ENCODE assay signal across 14 cellular contexts in genomic region chr12:15709524-15709923, GRCh38.
"Had no signal": no experiment of that assay in that cellular context is flagged by ENCODE, and none has a peak within 500 bp of the region (broad histone marks: within the 10 kb centered on the region; RNA-seq: fewer than 3 reads in every experiment).

No MANE protein-coding gene starts in this region.

- FAIRE-seq: pancreas had no signal

- H3K4me1 ChIP-seq: breast epithelium had no signal

- H3K27me3 ChIP-seq: breast epithelium, pancreas, upper lobe of right lung had no signal

- DNase-seq: activated naive CD4-positive, alpha-beta T cell; activated naive CD8-positive, alpha-beta T cell treated with anti-CD3 and anti-CD28 coated beads, Interleukin-2, amount 10 ng/mL, durations not matched to agents 7 days and 5 days; foreskin fibroblast; kidney glomerular epithelial cell; left ventricle myocardium superior; mesendoderm; pancreas; stimulated activated CD4-positive, alpha-beta T cell treated with anti-CD3 and anti-CD28 coated beads, Interleukin-12 subunit alpha, Interleukin-12 subunit beta, amount 100 ng/mL, for 4 hours; stimulated activated CD4-positive, alpha-beta T cell treated with anti-CD3 and anti-CD28 coated beads, Interleukin-2, amount 100 ng/mL, for 24 hours; SW 1271; upper lobe of right lung had no signal

- H3K36me3 ChIP-seq: breast epithelium, pancreas, thoracic aorta, upper lobe of right lung had no signal

- H3K9me3 ChIP-seq: breast epithelium, pancreas, thoracic aorta, upper lobe of right lung had no signal

- H3K9me3 Mint-ChIP-seq: activated naive CD8-positive, alpha-beta T cell treated with anti-CD3 and anti-CD28 coated beads, Interleukin-2, amount 10 ng/mL, durations not matched to agents 7 days and 5 days; natural killer cell treated with Interleukin-12 subunit alpha and Interleukin-12 subunit beta and Interleukin-15 and Interleukin-18, amount 100 ng/mL, for 72 hours had no signal

- H3K4me3 ChIP-seq: breast epithelium, pancreas, thoracic aorta, upper lobe of right lung had no signal

- H3K27ac Mint-ChIP-seq: activated naive CD8-positive, alpha-beta T cell treated with anti-CD3 and anti-CD28 coated beads, Interleukin-2, amount 10 ng/mL, durations not matched to agents 7 days and 5 days; natural killer cell treated with Interleukin-12 subunit alpha and Interleukin-12 subunit beta and Interleukin-15 and Interleukin-18, amount 100 ng/mL, for 72 hours had no signal

- H3K27ac ChIP-seq: breast epithelium, pancreas, thoracic aorta, upper lobe of right lung had no signal

- H3K36me3 Mint-ChIP-seq: activated naive CD8-positive, alpha-beta T cell treated with anti-CD3 and anti-CD28 coated beads, Interleukin-2, amount 10 ng/mL, durations not matched to agents 7 days and 5 days; natural killer cell treated with Interleukin-12 subunit alpha and Interleukin-12 subunit beta and Interleukin-15 and Interleukin-18, amount 100 ng/mL, for 72 hours had no signal

- H3K4me3 Mint-ChIP-seq: activated naive CD8-positive, alpha-beta T cell treated with anti-CD3 and anti-CD28 coated beads, Interleukin-2, amount 10 ng/mL, durations not matched to agents 7 days and 5 days; natural killer cell treated with Interleukin-12 subunit alpha and Interleukin-12 subunit beta and Interleukin-15 and Interleukin-18, amount 100 ng/mL, for 72 hours had no signal

- ATAC-seq: left ventricle myocardium superior; natural killer cell treated with Interleukin-12 subunit alpha and Interleukin-12 subunit beta and Interleukin-15 and Interleukin-18, amount 100 ng/mL, for 72 hours; pancreas; upper lobe of right lung had no signal
